In the genomic region with DNA sequence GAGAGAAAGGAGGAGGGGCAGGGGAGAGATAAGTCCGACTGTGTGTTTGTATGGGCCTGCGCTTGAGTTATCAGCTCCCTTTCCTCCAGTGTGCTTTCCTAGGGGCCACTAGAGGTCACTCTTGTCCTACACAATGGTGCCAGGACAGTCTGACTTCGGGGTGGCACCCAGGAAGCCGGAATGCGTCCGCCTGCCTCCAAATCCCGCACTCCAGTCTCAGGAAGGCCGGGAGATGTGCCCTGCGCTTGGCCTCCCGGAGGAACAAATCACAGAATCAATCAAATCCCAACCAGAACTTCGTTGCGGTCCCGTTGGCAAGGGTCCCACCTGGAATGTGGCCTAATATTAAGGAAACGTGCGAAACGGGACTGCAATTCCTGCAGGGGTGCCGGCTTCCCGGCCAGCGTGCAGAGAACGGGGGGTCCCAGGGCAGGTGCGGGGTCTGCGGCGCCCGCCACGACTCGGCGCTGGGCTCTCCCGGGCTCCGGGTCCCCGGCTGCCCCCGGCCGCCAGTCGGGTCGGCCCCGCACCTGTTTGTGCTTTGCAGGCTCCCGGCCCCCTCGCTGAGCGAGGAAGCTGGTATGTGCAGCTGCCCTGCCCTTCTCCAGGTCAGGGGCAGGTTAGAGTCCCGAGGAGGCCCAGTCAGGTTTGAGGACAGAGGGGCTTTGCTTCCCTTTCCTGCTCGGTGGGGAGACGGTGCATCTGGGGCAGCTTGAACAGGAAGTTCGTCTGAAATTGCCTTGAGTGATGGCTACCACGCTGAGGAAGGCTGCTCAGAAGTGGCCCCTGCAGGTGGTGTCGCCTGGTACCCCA, we compare ENCODE assay signal across 1 cellular context.
TF ChIP-seq lines count a peak whose summit lies in the region.

No MANE protein-coding gene starts in this region.

TF ChIP-seq in WTC11, 78 proteins besides CTCF, POLR2A, EP300 and RAD21 (continued from another document):
- TF ChIP-seq, protein P1, sequence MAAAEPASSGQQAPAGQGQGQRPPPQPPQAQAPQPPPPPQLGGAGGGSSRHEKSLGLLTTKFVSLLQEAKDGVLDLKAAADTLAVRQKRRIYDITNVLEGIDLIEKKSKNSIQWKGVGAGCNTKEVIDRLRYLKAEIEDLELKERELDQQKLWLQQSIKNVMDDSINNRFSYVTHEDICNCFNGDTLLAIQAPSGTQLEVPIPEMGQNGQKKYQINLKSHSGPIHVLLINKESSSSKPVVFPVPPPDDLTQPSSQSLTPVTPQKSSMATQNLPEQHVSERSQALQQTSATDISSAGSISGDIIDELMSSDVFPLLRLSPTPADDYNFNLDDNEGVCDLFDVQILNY (CRISPR knock-in tag; IDR thresholded peaks at IDR 0.05): 0 out of 2 replicates have a peak, but pooled peaks have one; percentile 43
- TF ChIP-seq CDX4 (CRISPR knock-in tag; IDR thresholded peaks at IDR 0.05; ENCODE audit: borderline replicate concordance) (no peak), NFATC4 (CRISPR knock-in tag; IDR thresholded peaks at IDR 0.05) (no peak)
